Comparison of ENCODE assay signal across 13 cellular contexts in the genomic region with DNA sequence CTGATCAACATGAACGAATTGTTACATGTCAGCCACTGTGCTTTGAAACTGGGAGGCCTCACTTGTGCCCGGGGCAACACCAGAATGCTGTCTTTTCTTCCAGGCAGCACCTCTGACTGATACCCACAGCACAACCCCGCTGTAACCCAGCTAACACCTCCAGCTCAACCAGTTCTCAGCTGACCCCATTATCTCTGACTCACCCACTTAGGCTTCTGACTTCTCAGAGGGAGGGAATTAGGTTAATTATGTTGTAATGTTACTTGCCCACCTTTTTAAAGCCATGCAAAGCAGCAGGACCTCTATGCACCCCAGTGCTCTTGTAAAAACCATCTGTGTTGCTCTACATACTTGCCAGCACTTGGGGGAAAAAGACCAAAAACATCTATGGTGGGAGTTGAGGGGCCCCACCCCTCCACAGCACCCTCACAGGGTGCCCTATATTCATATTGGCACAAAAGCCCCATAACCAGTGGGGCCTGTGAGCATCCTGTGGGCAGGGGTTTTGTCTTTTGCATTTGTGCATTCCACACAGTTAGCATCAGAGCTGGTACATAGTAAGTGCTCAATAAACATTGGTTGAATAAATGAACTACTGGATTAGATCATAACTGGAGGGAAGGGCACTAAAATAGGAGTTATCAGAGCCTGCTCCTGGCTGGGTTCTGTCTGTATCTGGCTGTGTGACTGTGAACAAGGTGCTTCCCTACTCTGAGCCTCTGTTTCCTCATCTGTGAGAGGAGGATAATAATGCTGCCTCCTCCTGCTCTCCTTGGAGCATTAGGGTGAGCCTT. TPM values are rescaled to one million over a fixed set of nuclear protein-coding genes. Genes with fewer than 3 reads are reported as not detected.
A peak's percentile ranks its signal among the peaks of the same experiment; 100 is the strongest.
DNase-seq lines count a peak whose midpoint lies in the region; ATAC-seq and TF ChIP-seq lines count a peak whose summit lies in the region.
"Had no signal": no experiment of that assay in that cellular context is flagged by ENCODE, and none has a peak within 500 bp of the region (broad histone marks: within the 10 kb centered on the region; RNA-seq: fewer than 3 reads in every experiment).

No MANE protein-coding gene starts in this region.

- H3F3A ChIP-seq in PC-9 (ENCODE audit: insufficient read depth, low read depth), result peaks cover 16% of the 10 kb centered on the region

- CTCF ChIA-PET in PC-9 (lab: Charles Lee), result interaction anchor here (0.8 kb wide), 1 partner anchor 710 kb away, joined by 4 read pairs; no protein-coding TSS in a partner anchor

- peak overlapping the region; percentile 72 for H3K27ac ChIP-seq in PC-9
- H3K27ac ChIP-seq: neural progenitor cell had no signal

- H3K27me3 ChIP-seq in PC-9 (ENCODE audit: insufficient read depth, low read depth), result no peaks in the 10 kb centered on the region
- H3K27me3 ChIP-seq: neural progenitor cell had no signal

- peaks cover 39% of the 10 kb centered on the region for H3K4me1 ChIP-seq in PC-9 (replicated peaks; ENCODE audit: insufficient read depth)

- no peak overlapping the region for H2AFZ ChIP-seq in PC-9

- no peaks in the 10 kb centered on the region for H3K79me2 ChIP-seq in PC-9 (ENCODE audit: low read depth)

- H3K27ac Mint-ChIP-seq in chondrocyte (ENCODE audit: unreplicated experiment), result no peak overlapping the region
- H3K27ac Mint-ChIP-seq: activated CD4-positive, alpha-beta memory T cell treated with anti-CD3 and anti-CD28 coated beads, Interleukin-2, amount 10 ng/mL, durations not matched to agents 7 days and 5 days; neural progenitor cell had no signal

- no TSS peak for BruUV-seq in PC-9 (replicated peaks; lab: Mats Ljungman, UMichigan)

- H3K4me1 Mint-ChIP-seq in chondrocyte (ENCODE audit: low read depth), result no peaks in the 10 kb centered on the region
- H3K4me1 Mint-ChIP-seq: activated CD4-positive, alpha-beta memory T cell treated with anti-CD3 and anti-CD28 coated beads, Interleukin-2, amount 10 ng/mL, durations not matched to agents 7 days and 5 days had no signal

- H3K36me3 Mint-ChIP-seq in chondrocyte (ENCODE audit: low read depth), result no peaks in the 10 kb centered on the region
- H3K36me3 Mint-ChIP-seq: neural progenitor cell had no signal

- H3K4me2 ChIP-seq in PC-9, result peak overlapping the region; percentile 65
- H3K4me2 ChIP-seq: neural progenitor cell had no signal

- no peaks in the 10 kb centered on the region for H3K9me3 ChIP-seq in PC-9 (ENCODE audit: insufficient read depth, low read depth)

- H3K4me3 Mint-ChIP-seq in chondrocyte (ENCODE audit: unreplicated experiment), result no peak overlapping the region
- H3K4me3 Mint-ChIP-seq: activated CD4-positive, alpha-beta memory T cell treated with anti-CD3 and anti-CD28 coated beads, Interleukin-2, amount 10 ng/mL, durations not matched to agents 7 days and 5 days; CD14-positive monocyte; neural progenitor cell had no signal

- no peaks in the 10 kb centered on the region for H4K20me1 ChIP-seq in PC-9 (ENCODE audit: insufficient read depth)

- H3K36me3 ChIP-seq in PC-9 (ENCODE audit: low read depth), result no peaks in the 10 kb centered on the region
- H3K36me3 ChIP-seq: neural progenitor cell had no signal

- H3K9me3 Mint-ChIP-seq in chondrocyte (ENCODE audit: low read depth), result peaks cover 3% of the 10 kb centered on the region
- H3K9me3 Mint-ChIP-seq: activated CD4-positive, alpha-beta memory T cell treated with anti-CD3 and anti-CD28 coated beads, Interleukin-2, amount 10 ng/mL, durations not matched to agents 7 days and 5 days; neural progenitor cell had no signal

- in situ Hi-C loops in Caki2 (cut with HindIII; ENCODE audit: low pct_unique_long_range_greater_than_20kb, low sequenced_read_pairs), result no loop called here

- peak overlapping the region; percentile 25; the same call in 1 of the 2 replicates for H3K4me3 ChIP-seq in PC-9
- H3K4me3 ChIP-seq: neural progenitor cell had no signal

- TF ChIP-seq CTCF in PC-9 (conservative IDR thresholded peaks at IDR 0.05) (no peak), chondrocyte (IDR thresholded peaks at IDR 0.05) (no peak)

- H3K9me2 ChIP-seq in PC-9 (ENCODE audit: insufficient read depth), result no peaks in the 10 kb centered on the region

- POLR2A ChIA-PET in PC-9 (lab: Charles Lee; ENCODE audit: unreplicated experiment), result interaction anchor here (0.5 to 0.7 kb wide), 4 partner anchors 30 to 389 kb away, joined by 3 to 8 read pairs (median 5); a partner anchor contains a TSS

- H3K27me3 Mint-ChIP-seq in chondrocyte (ENCODE audit: low read depth), result peaks cover 33% of the 10 kb centered on the region

- DNase-seq in Caki2 (ENCODE audit: low read depth) (peak; percentile 37), HT1080 (ENCODE audit: low read depth) (peak; percentile 17), PC-9 (peak; percentile 80 to 96), islet precursor cell (peak; percentile 97), CD1c-positive myeloid dendritic cell (ENCODE audit: extremely low spot score) (no peak), chondrocyte (ENCODE audit: low spot score) (no peak)
- DNase-seq: activated CD4-positive, alpha-beta memory T cell treated with anti-CD3 and anti-CD28 coated beads, Interleukin-2, amount 10 ng/mL, durations not matched to agents 7 days and 5 days; stimulated activated CD4-positive, alpha-beta T cell treated with anti-CD3 and anti-CD28 coated beads, Interleukin-12 subunit alpha, Interleukin-12 subunit beta, amount 100 ng/mL, for 4 hours; SW 1271 had no signal

- no peak for ATAC-seq in GM19324 (IDR thresholded peaks at IDR 0.05; ENCODE audit: low FRiP score, unreplicated experiment)
- no peak for ATAC-seq in SK-N-SH treated with all-trans-retinoic acid at 6 μM for 48 hours

- intact Hi-C loops in PC-9 (cut with micrococcal nuclease; ENCODE audit: unreplicated experiment), result no loop called here

TF ChIP-seq in SK-N-SH treated with all-trans-retinoic acid at 6 μM for 48 hours, 23 proteins besides CTCF, POLR2A, EP300 and RAD21 (continues in another document):
- TF ChIP-seq SNAI2 (CRISPR knock-in tag; IDR thresholded peaks at IDR 0.05) (no peak), GLIS3 (CRISPR knock-in tag; IDR thresholded peaks at IDR 0.05) (no peak)
- TF ChIP-seq, protein P1, sequence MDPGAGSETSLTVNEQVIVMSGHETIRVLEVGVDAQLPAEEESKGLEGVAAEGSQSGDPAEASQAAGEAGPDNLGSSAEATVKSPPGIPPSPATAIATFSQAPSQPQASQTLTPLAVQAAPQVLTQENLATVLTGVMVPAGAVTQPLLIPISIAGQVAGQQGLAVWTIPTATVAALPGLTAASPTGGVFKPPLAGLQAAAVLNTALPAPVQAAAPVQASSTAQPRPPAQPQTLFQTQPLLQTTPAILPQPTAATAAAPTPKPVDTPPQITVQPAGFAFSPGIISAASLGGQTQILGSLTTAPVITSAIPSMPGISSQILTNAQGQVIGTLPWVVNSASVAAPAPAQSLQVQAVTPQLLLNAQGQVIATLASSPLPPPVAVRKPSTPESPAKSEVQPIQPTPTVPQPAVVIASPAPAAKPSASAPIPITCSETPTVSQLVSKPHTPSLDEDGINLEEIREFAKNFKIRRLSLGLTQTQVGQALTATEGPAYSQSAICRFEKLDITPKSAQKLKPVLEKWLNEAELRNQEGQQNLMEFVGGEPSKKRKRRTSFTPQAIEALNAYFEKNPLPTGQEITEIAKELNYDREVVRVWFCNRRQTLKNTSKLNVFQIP (CRISPR knock-in tag; IDR thresholded peaks at IDR 0.05; ENCODE audit: borderline replicate concordance, low read depth), result no peak
- TF ChIP-seq, protein P2, sequence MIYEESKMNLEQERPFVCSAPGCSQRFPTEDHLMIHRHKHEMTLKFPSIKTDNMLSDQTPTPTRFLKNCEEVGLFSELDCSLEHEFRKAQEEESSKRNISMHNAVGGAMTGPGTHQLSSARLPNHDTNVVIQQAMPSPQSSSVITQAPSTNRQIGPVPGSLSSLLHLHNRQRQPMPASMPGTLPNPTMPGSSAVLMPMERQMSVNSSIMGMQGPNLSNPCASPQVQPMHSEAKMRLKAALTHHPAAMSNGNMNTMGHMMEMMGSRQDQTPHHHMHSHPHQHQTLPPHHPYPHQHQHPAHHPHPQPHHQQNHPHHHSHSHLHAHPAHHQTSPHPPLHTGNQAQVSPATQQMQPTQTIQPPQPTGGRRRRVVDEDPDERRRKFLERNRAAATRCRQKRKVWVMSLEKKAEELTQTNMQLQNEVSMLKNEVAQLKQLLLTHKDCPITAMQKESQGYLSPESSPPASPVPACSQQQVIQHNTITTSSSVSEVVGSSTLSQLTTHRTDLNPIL (CRISPR knock-in tag; IDR thresholded peaks at IDR 0.05; ENCODE audit: low read depth), result no peak
- TF ChIP-seq, protein P3, sequence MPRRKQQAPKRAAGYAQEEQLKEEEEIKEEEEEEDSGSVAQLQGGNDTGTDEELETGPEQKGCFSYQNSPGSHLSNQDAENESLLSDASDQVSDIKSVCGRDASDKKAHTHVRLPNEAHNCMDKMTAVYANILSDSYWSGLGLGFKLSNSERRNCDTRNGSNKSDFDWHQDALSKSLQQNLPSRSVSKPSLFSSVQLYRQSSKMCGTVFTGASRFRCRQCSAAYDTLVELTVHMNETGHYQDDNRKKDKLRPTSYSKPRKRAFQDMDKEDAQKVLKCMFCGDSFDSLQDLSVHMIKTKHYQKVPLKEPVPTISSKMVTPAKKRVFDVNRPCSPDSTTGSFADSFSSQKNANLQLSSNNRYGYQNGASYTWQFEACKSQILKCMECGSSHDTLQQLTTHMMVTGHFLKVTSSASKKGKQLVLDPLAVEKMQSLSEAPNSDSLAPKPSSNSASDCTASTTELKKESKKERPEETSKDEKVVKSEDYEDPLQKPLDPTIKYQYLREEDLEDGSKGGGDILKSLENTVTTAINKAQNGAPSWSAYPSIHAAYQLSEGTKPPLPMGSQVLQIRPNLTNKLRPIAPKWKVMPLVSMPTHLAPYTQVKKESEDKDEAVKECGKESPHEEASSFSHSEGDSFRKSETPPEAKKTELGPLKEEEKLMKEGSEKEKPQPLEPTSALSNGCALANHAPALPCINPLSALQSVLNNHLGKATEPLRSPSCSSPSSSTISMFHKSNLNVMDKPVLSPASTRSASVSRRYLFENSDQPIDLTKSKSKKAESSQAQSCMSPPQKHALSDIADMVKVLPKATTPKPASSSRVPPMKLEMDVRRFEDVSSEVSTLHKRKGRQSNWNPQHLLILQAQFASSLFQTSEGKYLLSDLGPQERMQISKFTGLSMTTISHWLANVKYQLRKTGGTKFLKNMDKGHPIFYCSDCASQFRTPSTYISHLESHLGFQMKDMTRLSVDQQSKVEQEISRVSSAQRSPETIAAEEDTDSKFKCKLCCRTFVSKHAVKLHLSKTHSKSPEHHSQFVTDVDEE (CRISPR knock-in tag; IDR thresholded peaks at IDR 0.05), result no peak

RNA-seq across cellular contexts. Expression of a gene that starts 22.3 kb away (rescaled TPM):
- total RNA-seq in Caki2 (2014; rRNA removed; shearing (Covaris generic); ENCODE audit: low replicate concordance), result not detected in 2 replicates
- not detected in 2 replicates for total RNA-seq in HT1080 (2014; rRNA removed; shearing (Covaris generic))
- polyA plus RNA-seq in HT1080 (2015; cell fraction: cytosol; rRNA removed), result not detected in 2 replicates
- polyA plus RNA-seq in HT1080 (2015; cell fraction: nucleus; rRNA removed), result not detected in 2 replicates
- total RNA-seq in PC-9 (2021) (not detected in 2 replicates), chondrocyte (not detected in 3 replicates)
- total RNA-seq: activated CD4-positive, alpha-beta memory T cell treated with anti-CD3 and anti-CD28 coated beads, Interleukin-2, amount 10 ng/mL, durations not matched to agents 7 days and 5 days had no signal
- polyA plus RNA-seq: CD14-positive monocyte had no signal

RNA-seq across cellular contexts. Expression of a gene that starts 44.6 kb away (rescaled TPM):
- total RNA-seq in Caki2 (2014; rRNA removed; shearing (Covaris generic); ENCODE audit: low replicate concordance), result not detected in 2 replicates
- 0.03 TPM in 1 of 2 replicates, not detected in the other for total RNA-seq in HT1080 (2014; rRNA removed; shearing (Covaris generic))
- not detected in 2 replicates for polyA plus RNA-seq in HT1080 (2015; cell fraction: cytosol; rRNA removed)
- 0.08 TPM in 1 of 2 replicates, not detected in the other for polyA plus RNA-seq in HT1080 (2015; cell fraction: nucleus; rRNA removed)
- total RNA-seq in PC-9 (2021) (0.17 TPM in 1 of 2 replicates, not detected in the other), chondrocyte (not detected in 3 replicates)

Comparison
In these comparisons a context has a peak if more than half of its experiments do, and no peak if none do; other contexts are left out.
1. DNase-seq: peak in Caki2 (single experiment), HT1080 (single experiment), PC-9 (2 of 2) and islet precursor cell (single experiment); none in CD1c-positive myeloid dendritic cell (single experiment) and chondrocyte (single experiment).